In genomic region chr22:19755722-19756287, GRCh38 we compare ENCODE assay signal across 15 cellular contexts. TPM values are rescaled to one million over a fixed set of nuclear protein-coding genes. Genes with fewer than 3 reads are reported as not detected.
DNase-seq lines count a peak whose midpoint lies in the region; ATAC-seq and TF ChIP-seq lines count a peak whose summit lies in the region.
"Had no signal": no experiment of that assay in that cellular context is flagged by ENCODE, and none has a peak within 500 bp of the region (broad histone marks: within the 10 kb centered on the region; RNA-seq: fewer than 3 reads in every experiment).

No MANE protein-coding gene starts in this region.

- H4K91ac ChIP-seq in neuronal stem cell (ENCODE audit: low read depth, low read length, poor library complexity) = no peak overlapping the region

- H2AFZ ChIP-seq in neuronal stem cell (ENCODE audit: low read length) = peak overlapping the region; percentile 30

- peaks cover 24% of the 10 kb centered on the region for H3K27me3 ChIP-seq in HAP-1 (ENCODE audit: low read depth)
- H3K27me3 ChIP-seq in neuronal stem cell (ENCODE audit: control insufficient read depth in 3 of 3, insufficient read depth in 3 of 3, low read depth in 1 of 3, low read length in 3 of 3) = peaks cover 47 to 95% (median 78%) of the 10 kb centered on the region in 3 experiments
- peaks cover 92% of the 10 kb centered on the region for H3K27me3 ChIP-seq in upper lobe of right lung

- no peaks in the 10 kb centered on the region for H3K79me1 ChIP-seq in neuronal stem cell (ENCODE audit: low read depth, low read length)

- peak overlapping the region; percentile 40 for H3K4me3 Mint-ChIP-seq in activated T-cell treated with anti-CD3 and anti-CD28 coated beads, Interleukin-2, amount 50 U/mL, for 24 hours
- H3K4me3 Mint-ChIP-seq in brain = peak overlapping the region in 3 of 5 experiments; percentile 55 to 70 (median 58)
- H3K4me3 Mint-ChIP-seq: activated CD4-positive, alpha-beta memory T cell treated with anti-CD3 and anti-CD28 coated beads, Interleukin-2, amount 10 ng/mL, durations not matched to agents 7 days and 5 days had no signal

- DNase-seq in activated T-cell treated with anti-CD3 and anti-CD28 coated beads, Interleukin-2, amount 50 U/mL, for 24 hours = no peak
- DNase-seq in activated T-cell treated with anti-CD3 and anti-CD28 coated beads, Interleukin-2, amount 50 U/mL, for 48 hours = no peak
- DNase-seq in HAP-1 (ENCODE audit: low spot score in 2 of 2) (no peak), neuronal stem cell (ENCODE audit: low spot score) (no peak), upper lobe of right lung (no peak)
- no peak for DNase-seq in effector CD8-positive, alpha-beta T cell (lab: John Stamatoyannopoulos, UW)
- DNase-seq: NCI-H187, T1000, tibial artery had no signal

- H3K36me3 Mint-ChIP-seq in activated T-cell treated with anti-CD3 and anti-CD28 coated beads, Interleukin-2, amount 50 U/mL, for 24 hours (ENCODE audit: low read depth) = no peaks in the 10 kb centered on the region
- H3K36me3 Mint-ChIP-seq in brain = no peaks in the 10 kb centered on the region

- H3K4me3 ChIP-seq in HAP-1 (peak overlapping the region; percentile 19), neuronal stem cell (ENCODE audit: low read length in 2 of 2) (peak overlapping the region in 1 of 2 donors; percentile 3), upper lobe of right lung (no peak overlapping the region)
- H3K4me3 ChIP-seq: lung had no signal

- no peak overlapping the region for H4K8ac ChIP-seq in neuronal stem cell (ENCODE audit: low read depth, low read length)

- no peak for ATAC-seq in upper lobe of right lung
- ATAC-seq in HG03354 (IDR thresholded peaks at IDR 0.05; ENCODE audit: poor library complexity, severe bottlenecking, unreplicated experiment) = no peak

- H3K9me3 ChIP-seq in HAP-1 = no peaks in the 10 kb centered on the region
- peaks cover 0 to 5% of the 10 kb centered on the region in 2 donors for H3K9me3 ChIP-seq in neuronal stem cell (replicated peaks in 1 of 2; ENCODE audit: control insufficient read depth in 2 of 2, insufficient read depth in 1 of 2, low read depth in 1 of 2, low read length in 2 of 2)
- no peaks in the 10 kb centered on the region for H3K9me3 ChIP-seq in upper lobe of right lung
- H3K9me3 ChIP-seq: spleen, tibial artery had no signal

- H3K4me1 Mint-ChIP-seq in activated T-cell treated with anti-CD3 and anti-CD28 coated beads, Interleukin-2, amount 50 U/mL, for 24 hours (ENCODE audit: low read depth) = peaks cover 28% of the 10 kb centered on the region
- H3K4me1 Mint-ChIP-seq in brain = peaks cover 25% of the 10 kb centered on the region

- in situ Hi-C loops in HAP-1 (cut with MboI; ENCODE audit: low sequenced_read_pairs) = no loop called here

- TF ChIP-seq CTCF in brain (conservative IDR thresholded peaks at IDR 0.05) = no peak
- TF ChIP-seq CTCF in upper lobe of right lung (IDR thresholded peaks at IDR 0.05) = no peak

- H2BK15ac ChIP-seq in neuronal stem cell (ENCODE audit: low read length) = no peak overlapping the region

- intact Hi-C loops in upper lobe of right lung (cut with DNase I) = no loop called here

- no peaks in the 10 kb centered on the region for H3K9me3 Mint-ChIP-seq in activated T-cell treated with anti-CD3 and anti-CD28 coated beads, Interleukin-2, amount 50 U/mL, for 24 hours
- peaks cover 0 to 13% (median 0%) of the 10 kb centered on the region in 5 experiments for H3K9me3 Mint-ChIP-seq in brain
- H3K9me3 Mint-ChIP-seq: activated CD4-positive, alpha-beta memory T cell treated with anti-CD3 and anti-CD28 coated beads, Interleukin-2, amount 10 ng/mL, durations not matched to agents 7 days and 5 days had no signal

- H2BK5ac ChIP-seq in neuronal stem cell (ENCODE audit: low read length) = no peak overlapping the region

- H2BK12ac ChIP-seq in neuronal stem cell (ENCODE audit: low read length) = no peak overlapping the region

- peak overlapping the region; percentile 100 for H3K23ac ChIP-seq in neuronal stem cell (ENCODE audit: low read depth, low read length, poor library complexity)

- no CpG with 5 or more reads among the region's 26 CpGs for WGBS in neuronal stem cell (ENCODE audit: extremely low coverage in 2 of 2, insufficient read length in 2 of 2, insufficient replicate concordance in 1 of 2), 2 donors

- no peak overlapping the region for H3K27ac Mint-ChIP-seq in activated T-cell treated with anti-CD3 and anti-CD28 coated beads, Interleukin-2, amount 50 U/mL, for 24 hours
- no peak overlapping the region for H3K27ac Mint-ChIP-seq in brain
- H3K27ac Mint-ChIP-seq: activated CD4-positive, alpha-beta memory T cell treated with anti-CD3 and anti-CD28 coated beads, Interleukin-2, amount 10 ng/mL, durations not matched to agents 7 days and 5 days had no signal

- peak overlapping the region; percentile 36 for H3K4me2 ChIP-seq in neuronal stem cell (ENCODE audit: insufficient read depth, low read length, poor library complexity, severe bottlenecking)

- peak overlapping the region; percentile 77 for H3K18ac ChIP-seq in neuronal stem cell (ENCODE audit: low read length)

- no peak overlapping the region for H3K9ac ChIP-seq in neuronal stem cell (ENCODE audit: low read depth, low read length, poor library complexity)

- H3K27ac ChIP-seq in neuronal stem cell (replicated peaks; ENCODE audit: low read length) = no peak overlapping the region
- no peak overlapping the region for H3K27ac ChIP-seq in upper lobe of right lung
- H3K27ac ChIP-seq: RWPE1, spleen, tibial artery had no signal

- H3K36me3 ChIP-seq in HAP-1 (replicated peaks) = no peaks in the 10 kb centered on the region
- no peaks in the 10 kb centered on the region for H3K36me3 ChIP-seq in neuronal stem cell (replicated peaks in 1 of 2; ENCODE audit: control insufficient read depth in 2 of 2, insufficient read depth in 2 of 2, low read length in 2 of 2)
- H3K36me3 ChIP-seq in upper lobe of right lung = no peaks in the 10 kb centered on the region
- H3K36me3 ChIP-seq: spleen, tibial artery had no signal

- no peak overlapping the region for H3K14ac ChIP-seq in neuronal stem cell (ENCODE audit: low read length)

- no peak overlapping the region for H3K4ac ChIP-seq in neuronal stem cell (ENCODE audit: low read length)

- H2BK120ac ChIP-seq in neuronal stem cell (ENCODE audit: low read depth, low read length) = no peak overlapping the region

- peaks cover 72% of the 10 kb centered on the region for H3K27me3 Mint-ChIP-seq in activated T-cell treated with anti-CD3 and anti-CD28 coated beads, Interleukin-2, amount 50 U/mL, for 24 hours
- peaks cover 92% of the 10 kb centered on the region for H3K27me3 Mint-ChIP-seq in brain

- H2AK5ac ChIP-seq in neuronal stem cell (ENCODE audit: low read depth, low read length) = peak overlapping the region; percentile 60

- H3K4me1 ChIP-seq in HAP-1 (peaks cover 3% of the 10 kb centered on the region; the same call in 1 of the 2 replicates), neuronal stem cell (ENCODE audit: control insufficient read depth in 2 of 2, insufficient read depth in 1 of 2, low read depth in 1 of 2, low read length in 2 of 2) (peaks cover 4 to 26% of the 10 kb centered on the region in 2 donors), upper lobe of right lung (peaks cover 22% of the 10 kb centered on the region)

RNA-seq across cellular contexts. Expression of gene TBX1, which starts 4.8 kb away (rescaled TPM):
- 0.53 TPM for polyA plus RNA-seq in brain (ENCODE audit: insufficient read depth, low read depth, low replicate concordance)
- 0.31 TPM for polyA plus RNA-seq in neuronal stem cell (2013, experiment 1 of 2)
- 0.26 TPM for polyA plus RNA-seq in neuronal stem cell (2013, experiment 2 of 2)
- total RNA-seq in upper lobe of right lung = 15.4 TPM
- total RNA-seq: activated CD4-positive, alpha-beta memory T cell treated with anti-CD3 and anti-CD28 coated beads, Interleukin-2, amount 10 ng/mL, durations not matched to agents 7 days and 5 days had no signal

RNA-seq across cellular contexts. Expression of gene GP1BB, which starts 32.5 kb away (rescaled TPM):
- 46.2 TPM for polyA plus RNA-seq in brain (ENCODE audit: insufficient read depth, low read depth, low replicate concordance)
- 2.5 TPM for polyA plus RNA-seq in neuronal stem cell (2013, experiment 1 of 2)
- 2.6 TPM for polyA plus RNA-seq in neuronal stem cell (2013, experiment 2 of 2)
- 1.3 TPM for total RNA-seq in upper lobe of right lung
- total RNA-seq: activated CD4-positive, alpha-beta memory T cell treated with anti-CD3 and anti-CD28 coated beads, Interleukin-2, amount 10 ng/mL, durations not matched to agents 7 days and 5 days had no signal

RNA-seq across cellular contexts. Expression of gene SEPTIN5, which starts 41.5 kb away (rescaled TPM):
- 290 TPM for polyA plus RNA-seq in brain (ENCODE audit: insufficient read depth, low read depth, low replicate concordance)
- 23.1 TPM for polyA plus RNA-seq in neuronal stem cell (2013, experiment 1 of 2)
- polyA plus RNA-seq in neuronal stem cell (2013, experiment 2 of 2) = 21.3 TPM
- 11.5 TPM for total RNA-seq in upper lobe of right lung
- total RNA-seq: activated CD4-positive, alpha-beta memory T cell treated with anti-CD3 and anti-CD28 coated beads, Interleukin-2, amount 10 ng/mL, durations not matched to agents 7 days and 5 days had no signal
